Comparison of ENCODE assay signal across 11 cellular contexts in the genomic region with DNA sequence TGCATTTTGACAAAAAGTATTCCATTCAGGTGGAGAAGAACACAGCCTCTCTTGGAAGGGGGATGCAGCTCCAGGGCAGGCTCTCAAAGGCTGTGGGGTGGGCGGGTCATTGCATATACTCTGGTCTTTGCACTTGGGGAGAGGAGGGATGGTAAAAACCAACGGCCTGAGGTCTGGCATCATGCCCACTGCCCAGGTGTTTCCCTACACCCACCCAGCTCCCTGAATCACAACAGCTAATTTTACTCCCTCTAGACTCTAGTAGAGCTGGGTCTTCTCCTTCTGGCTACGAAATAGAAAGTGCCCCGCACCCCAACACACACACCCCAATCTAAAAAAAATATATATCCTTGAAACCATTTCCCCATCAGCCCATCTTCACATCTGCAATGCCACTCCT. TPM values are rescaled to one million over a fixed set of nuclear protein-coding genes. Genes with fewer than 3 reads are reported as not detected.
A peak's percentile ranks its signal among the peaks of the same experiment; 100 is the strongest.
DNase-seq lines count a peak whose midpoint lies in the region; ATAC-seq and TF ChIP-seq lines count a peak whose summit lies in the region.
"Had no signal": no experiment of that assay in that cellular context is flagged by ENCODE, and none has a peak within 500 bp of the region (broad histone marks: within the 10 kb centered on the region; RNA-seq: fewer than 3 reads in every experiment).

No MANE protein-coding gene starts in this region.

- H3K36me3 ChIP-seq in WERI-Rb-1 = no peaks in the 10 kb centered on the region
- H3K36me3 ChIP-seq in Peyer's patch = no peaks in the 10 kb centered on the region
- H3K36me3 ChIP-seq: BE2C had no signal

- H3K27ac ChIP-seq in WERI-Rb-1 = no peak overlapping the region
- no peak overlapping the region for H3K27ac ChIP-seq in Peyer's patch

- no peaks in the 10 kb centered on the region for H3K36me3 Mint-ChIP-seq in stimulated activated effector memory CD8-positive, alpha-beta T cell treated with anti-CD3 and anti-CD28 coated beads, Interleukin-12 subunit alpha, Interleukin-12 subunit beta, amount 100 ng/mL, for 72 hours

- no peak for TF ChIP-seq POLR2A in Peyer's patch (IDR thresholded peaks at IDR 0.05)

- no peaks in the 10 kb centered on the region for H3K9me3 Mint-ChIP-seq in stimulated activated effector memory CD8-positive, alpha-beta T cell treated with anti-CD3 and anti-CD28 coated beads, Interleukin-12 subunit alpha, Interleukin-12 subunit beta, amount 100 ng/mL, for 72 hours

- peak overlapping the region; percentile 69; the same call in 1 of the 2 replicates for H3K4me3 ChIP-seq in WERI-Rb-1 (ENCODE audit: low read depth, low read length)
- peak overlapping the region; percentile 55 for H3K4me3 ChIP-seq in iPS-11a (ENCODE audit: low read depth, low read length)
- no peak overlapping the region for H3K4me3 ChIP-seq in Peyer's patch

- DNase-seq in NCI-H748 (lab: John Stamatoyannopoulos, UW; ENCODE audit: unreplicated experiment) = peak; percentile 52
- DNase-seq in NCI-H748 treated with DMSO at 0.1 percent for 48 hours (lab: John Stamatoyannopoulos, UW) = no peak
- no peak for DNase-seq in WERI-Rb-1
- no peak for DNase-seq in stimulated activated effector memory CD8-positive, alpha-beta T cell treated with anti-CD3 and anti-CD28 coated beads, Interleukin-12 subunit alpha, Interleukin-12 subunit beta, amount 100 ng/mL, for 72 hours (ENCODE audit: low spot score in 2 of 2)
- no peak for DNase-seq in Peyer's patch
- DNase-seq in NCI-H1436 (lab: John Stamatoyannopoulos, UW) = no peak
- DNase-seq: activated CD4-positive, alpha-beta T cell treated with anti-CD3 and anti-CD28 coated beads, Interleukin-2, amount 50 U/mL, for 4 hours; BE2C had no signal

- peak overlapping the region; percentile 45 for H3K4me3 Mint-ChIP-seq in stimulated activated effector memory CD8-positive, alpha-beta T cell treated with anti-CD3 and anti-CD28 coated beads, Interleukin-12 subunit alpha, Interleukin-12 subunit beta, amount 100 ng/mL, for 72 hours

- H3K27me3 ChIP-seq in WERI-Rb-1 (ENCODE audit: insufficient read depth, low read depth, severe bottlenecking) (no peaks in the 10 kb centered on the region), Peyer's patch (no peaks in the 10 kb centered on the region)
- H3K27me3 ChIP-seq: BE2C had no signal

- peaks cover 8% of the 10 kb centered on the region for H3K4me1 Mint-ChIP-seq in stimulated activated effector memory CD8-positive, alpha-beta T cell treated with anti-CD3 and anti-CD28 coated beads, Interleukin-12 subunit alpha, Interleukin-12 subunit beta, amount 100 ng/mL, for 72 hours

- no peak for ATAC-seq in stimulated activated effector memory CD8-positive, alpha-beta T cell treated with anti-CD3 and anti-CD28 coated beads, Interleukin-12 subunit alpha, Interleukin-12 subunit beta, amount 100 ng/mL, for 72 hours
- ATAC-seq in HG02885 (IDR thresholded peaks at IDR 0.05; ENCODE audit: poor library complexity, unreplicated experiment) = no peak

- H3K9me3 ChIP-seq in WERI-Rb-1 (ENCODE audit: severe bottlenecking) (no peaks in the 10 kb centered on the region), Peyer's patch (no peaks in the 10 kb centered on the region)
- H3K9me3 ChIP-seq: BE2C had no signal

- TF ChIP-seq CTCF in WERI-Rb-1 (IDR thresholded peaks at IDR 0.05; ENCODE audit: low read depth, low read length) (no peak), Peyer's patch (IDR thresholded peaks at IDR 0.05) (no peak)

- no peak overlapping the region for H3K27ac Mint-ChIP-seq in stimulated activated effector memory CD8-positive, alpha-beta T cell treated with anti-CD3 and anti-CD28 coated beads, Interleukin-12 subunit alpha, Interleukin-12 subunit beta, amount 100 ng/mL, for 72 hours

- peaks cover 0 to 7% (median 0%) of the 10 kb centered on the region in 4 donors for H3K4me1 ChIP-seq in Peyer's patch
- H3K4me1 ChIP-seq: BE2C had no signal

RNA-seq across cellular contexts. Expression of a gene that starts 1.0 kb away (rescaled TPM):
- total RNA-seq in Peyer's patch = 100 to 1,000 TPM in 2 of 4 donors, 10 to 100 TPM in 2; 81.3 to 117 (median 94.1) TPM
- total RNA-seq: NCI-H460 had no signal

Comparison
In these comparisons a context has a peak if more than half of its experiments do, and no peak if none do; other contexts are left out.
1. H3K4me3 ChIP-seq: peak in WERI-Rb-1 (single experiment) and iPS-11a (single experiment); none in Peyer's patch (0 of 4).